In genomic region chr2:95402004-95402369, GRCh38 we compare ENCODE assay signal across 8 cellular contexts. TPM values are rescaled to one million over a fixed set of nuclear protein-coding genes. Genes with fewer than 3 reads are reported as not detected.
A peak's percentile ranks its signal among the peaks of the same experiment; 100 is the strongest.
DNase-seq lines count a peak whose midpoint lies in the region; ATAC-seq and TF ChIP-seq lines count a peak whose summit lies in the region.
"Not testable (repeated sequence)": the region's sequence is repeated elsewhere in the genome, so short reads cannot be mapped to it uniquely, and the experiment has no call there.

No MANE protein-coding gene starts in this region.

- DNase-seq in AG04450 (ENCODE audit: low read depth, low spot score); activated CD4-positive, alpha-beta T cell treated with anti-CD3 and anti-CD28 coated beads for 36 hours; immature natural killer cell: not testable (repeated sequence)
- DNase-seq in dorsolateral prefrontal cortex (peak in 1 of 10 donors; percentile 42), progenitor cell of endocrine pancreas (ENCODE audit: low spot score, unreplicated experiment) (peak; percentile 34)

- H3F3A ChIP-seq in Loucy (ENCODE audit: low read depth) = not testable (repeated sequence)

- peak overlapping the region; percentile 91 for H3K4me3 Mint-ChIP-seq in activated CD4-positive, alpha-beta T cell treated with anti-CD3 and anti-CD28 coated beads for 36 hours
- H3K4me3 Mint-ChIP-seq in immature natural killer cell (peak overlapping the region; percentile 96 to 99 (median 97)), progenitor cell of endocrine pancreas (ENCODE audit: low read depth) (peak overlapping the region; percentile 98)

- H3K27ac ChIP-seq in AG04450 (ENCODE audit: low read depth, low read length) = not testable (repeated sequence)
- peak overlapping the region in 48 of 59 donors; percentile 24 to 92 (median 78) for H3K27ac ChIP-seq in dorsolateral prefrontal cortex

- peaks cover 16% of the 10 kb centered on the region for H3K4me1 ChIP-seq in Loucy (ENCODE audit: insufficient read depth, low read length, poor library complexity, severe bottlenecking)

- H3K4me2 ChIP-seq in Loucy (ENCODE audit: low read depth, low read length, poor library complexity, severe bottlenecking) = peak overlapping the region; percentile 86

- ATAC-seq in GM18870 (IDR thresholded peaks at IDR 0.05; ENCODE audit: unreplicated experiment) = peak; percentile 5
- peak; percentile 18 for ATAC-seq in HG02763 (IDR thresholded peaks at IDR 0.05; ENCODE audit: unreplicated experiment)
- peak; percentile 19 for ATAC-seq in activated CD4-positive, alpha-beta T cell treated with anti-CD3 and anti-CD28 coated beads for 36 hours

- H3K9me3 Mint-ChIP-seq in activated CD4-positive, alpha-beta T cell treated with anti-CD3 and anti-CD28 coated beads for 36 hours (ENCODE audit: low read depth); immature natural killer cell; progenitor cell of endocrine pancreas (ENCODE audit: low read depth): not testable (repeated sequence)

- H3K9ac ChIP-seq in Loucy (ENCODE audit: low read depth, low read length, poor library complexity, severe bottlenecking) = peak overlapping the region; percentile 96

- H3K4me1 Mint-ChIP-seq in activated CD4-positive, alpha-beta T cell treated with anti-CD3 and anti-CD28 coated beads for 36 hours = peaks cover 16% of the 10 kb centered on the region
- peaks cover 28 to 31% of the 10 kb centered on the region in 2 donors for H3K4me1 Mint-ChIP-seq in immature natural killer cell
- peaks cover 17% of the 10 kb centered on the region for H3K4me1 Mint-ChIP-seq in progenitor cell of endocrine pancreas (ENCODE audit: low read depth)

- not testable (repeated sequence) for H3K36me3 ChIP-seq in Loucy (ENCODE audit: insufficient read depth, low read length)

- intact Hi-C loops in activated CD4-positive, alpha-beta T cell treated with anti-CD3 and anti-CD28 coated beads for 36 hours (cut with DNase I, micrococcal nuclease) = loop anchor here (1.0 to 5.0 kb wide), 8 partner anchors 55 to 379 kb away; partner anchors contain the start of genes ZNF2 (in 2 of the 2) and ZNF892 (in 1 of the 2)
- intact Hi-C loops in dorsolateral prefrontal cortex (cut with DNase I) = not testable (repeated sequence)

- H4K20me1 ChIP-seq in Loucy (ENCODE audit: insufficient read depth, low read length, poor library complexity, severe bottlenecking) = not testable (repeated sequence)

- not testable (repeated sequence) for H3K9me3 ChIP-seq in AG04450 (ENCODE audit: control insufficient read depth, insufficient read depth, low read length); Loucy (ENCODE audit: insufficient read depth, low read depth, low read length)

- TF ChIP-seq CTCF in AG04450 (IDR thresholded peaks at IDR 0.05; ENCODE audit: low read depth, low read length); Loucy (conservative IDR thresholded peaks at IDR 0.05; ENCODE audit: low read length); dorsolateral prefrontal cortex (IDR thresholded peaks at IDR 0.05 in 54 of 56, conservative IDR thresholded peaks at IDR 0.05 in 2 of 56; ENCODE audit: low read depth in 1 of 56, partially characterized antibody in 56 of 56): not testable (repeated sequence)
- peak; percentile 16 for TF ChIP-seq CTCF in progenitor cell of endocrine pancreas (IDR thresholded peaks at IDR 0.05; ENCODE audit: unreplicated experiment)

- peak overlapping the region; percentile 95 for H3K27ac Mint-ChIP-seq in activated CD4-positive, alpha-beta T cell treated with anti-CD3 and anti-CD28 coated beads for 36 hours
- H3K27ac Mint-ChIP-seq in immature natural killer cell (peak overlapping the region; percentile 91 to 97 (median 94)), progenitor cell of endocrine pancreas (peak overlapping the region; percentile 99)

- not testable (repeated sequence) for H3K9me2 ChIP-seq in Loucy (replicated peaks; ENCODE audit: low read depth, low read length)

- peaks cover 32% of the 10 kb centered on the region for H3K79me2 ChIP-seq in Loucy (ENCODE audit: insufficient read depth, low read length)

- H3K4me3 ChIP-seq in AG04450 (ENCODE audit: low read depth, low read length) (peak overlapping the region; percentile 97), Loucy (ENCODE audit: low read length, poor library complexity, severe bottlenecking) (peak overlapping the region; percentile 99), dorsolateral prefrontal cortex (peak overlapping the region; percentile 70 to 100 (median 97))

- not testable (repeated sequence) for H3K27me3 Mint-ChIP-seq in activated CD4-positive, alpha-beta T cell treated with anti-CD3 and anti-CD28 coated beads for 36 hours; immature natural killer cell (ENCODE audit: low read depth in 3 of 3); progenitor cell of endocrine pancreas

- CTCF ChIA-PET in AG04450 (lab: Charles Lee) = interaction anchor here (0.9 to 4.1 kb wide), 3 partner anchors 14 to 326 kb away, joined by 4 to 45 read pairs (median 11); no protein-coding TSS in a partner anchor
- CTCF ChIA-PET in activated CD4-positive, alpha-beta T cell treated with anti-CD3 and anti-CD28 coated beads for 36 hours (lab: Charles Lee) = interaction anchor here (0.6 to 2.4 kb wide), 5 partner anchors 13 to 57 kb away, joined by 3 to 15 read pairs (median 7); no protein-coding TSS in a partner anchor

- POLR2A ChIA-PET in AG04450 (lab: Yijun Ruan, JAX); activated CD4-positive, alpha-beta T cell treated with anti-CD3 and anti-CD28 coated beads for 36 hours (lab: Charles Lee): not testable (repeated sequence)

- peak overlapping the region; percentile 96 for H2AFZ ChIP-seq in Loucy (ENCODE audit: low read length)

- H3K36me3 Mint-ChIP-seq in activated CD4-positive, alpha-beta T cell treated with anti-CD3 and anti-CD28 coated beads for 36 hours (ENCODE audit: low read depth); immature natural killer cell; progenitor cell of endocrine pancreas (ENCODE audit: insufficient read depth): not testable (repeated sequence)

- H3K27me3 ChIP-seq in AG04450 (ENCODE audit: control insufficient read depth, insufficient read depth, low read length); Loucy (ENCODE audit: insufficient read depth, low read length, poor library complexity, severe bottlenecking); dorsolateral prefrontal cortex: not testable (repeated sequence)

RNA-seq across cellular contexts. Expression of gene FAHD2A, which starts 0.5 kb away (rescaled TPM):
- polyA plus RNA-seq in AG04450 (2011; rRNA removed) = 24.9 and 30.9 TPM in 2 replicates
- 25.2 and 30.9 TPM in 2 replicates for polyA minus RNA-seq in AG04450 (2011; rRNA and poly(A)+ RNA removed)
- 10 to 100 TPM; 37.9 to 41.2 TPM for total RNA-seq in activated CD4-positive, alpha-beta T cell treated with anti-CD3 and anti-CD28 coated beads for 36 hours
- 10 to 100 TPM; 30.4 to 74.2 (median 51.8) TPM for total RNA-seq in dorsolateral prefrontal cortex
- polyA plus RNA-seq in immature natural killer cell = 10 to 100 TPM; 12.6 to 24.3 (median 15.1) TPM
- total RNA-seq in progenitor cell of endocrine pancreas = 28.8 and 31.1 TPM in 2 replicates
